21 cellular contexts compared by ENCODE assay signal in the genomic region with DNA sequence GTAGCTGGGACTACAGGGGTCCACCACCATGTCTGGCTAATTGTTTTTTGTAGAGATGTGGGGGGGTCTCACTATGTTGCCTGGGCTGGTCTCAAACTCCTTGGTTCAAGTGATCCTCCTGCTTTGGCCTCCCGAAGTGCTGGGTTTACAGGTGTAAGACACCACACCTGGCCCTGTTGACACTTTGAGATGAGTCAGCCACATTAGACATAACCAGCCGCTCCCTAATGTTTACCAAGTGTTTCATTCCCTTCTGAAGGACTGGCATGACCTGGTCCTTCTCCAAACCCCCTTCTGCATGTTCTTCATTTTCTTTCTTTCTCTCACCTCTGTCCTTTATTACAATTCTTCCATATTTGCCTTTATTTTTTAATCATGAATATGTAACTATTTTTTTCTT.
"Had no signal": no experiment of that assay in that cellular context is flagged by ENCODE, and none has a peak within 500 bp of the region (broad histone marks: within the 10 kb centered on the region; RNA-seq: fewer than 3 reads in every experiment).

No MANE protein-coding gene starts in this region.

- H3K4me3 Mint-ChIP-seq: activated naive CD8-positive, alpha-beta T cell treated with anti-CD3 and anti-CD28 coated beads, Interleukin-2, amount 10 ng/mL, durations not matched to agents 7 days and 5 days; activated T-cell treated with anti-CD3 and anti-CD28 coated beads, Interleukin-2, amount 50 U/mL, for 4 hours; dendritic cell treated with granulocyte-macrophage colony-stimulating factor and Interleukin-4, amounts not matched to agents 40 ng/mL and 50 ng/mL, for 4 days; memory B cell; nephron; WTC11 had no signal

- H3K9me3 ChIP-seq: neutrophil, ovary, prostate gland, upper lobe of right lung had no signal

- H3K4me3 ChIP-seq: hepatocyte, ovary, prostate gland, upper lobe of right lung had no signal

- H3K4me1 ChIP-seq: prostate gland, upper lobe of right lung had no signal

- H3K27ac ChIP-seq: hepatocyte, neutrophil, ovary, prostate gland, upper lobe of right lung had no signal

- H3K36me3 Mint-ChIP-seq: activated naive CD8-positive, alpha-beta T cell treated with anti-CD3 and anti-CD28 coated beads, Interleukin-2, amount 10 ng/mL, durations not matched to agents 7 days and 5 days; WTC11 had no signal

- H3K27ac Mint-ChIP-seq: activated naive CD8-positive, alpha-beta T cell treated with anti-CD3 and anti-CD28 coated beads, Interleukin-2, amount 10 ng/mL, durations not matched to agents 7 days and 5 days; activated T-helper 2 cell treated with anti-CD3 and anti-CD28 coated beads, Interferon-gamma antibody, Interleukin-2, Interleukin-4, amounts not matched to agents 10 μg/mL and 5 μg/mL and 100 μg/mL, durations not matched to agents 14 hours and 24 hours and 36 hours; dendritic cell treated with granulocyte-macrophage colony-stimulating factor and Interleukin-4, amounts not matched to agents 40 ng/mL and 50 ng/mL, for 4 days; memory B cell; nephron; WTC11 had no signal

- DNase-seq: activated CD8-positive, alpha-beta memory T cell treated with anti-CD3 and anti-CD28 coated beads, Interleukin-2, amount 50 U/mL, for 48 hours; activated naive CD4-positive, alpha-beta T cell; activated naive CD8-positive, alpha-beta T cell treated with anti-CD3 and anti-CD28 coated beads, Interleukin-2, amount 10 ng/mL, durations not matched to agents 7 days and 5 days; activated T-cell treated with anti-CD3 and anti-CD28 coated beads, Interleukin-2, amount 50 U/mL, for 4 hours; amniotic stem cell; effector CD4-positive, alpha-beta T cell; glutamatergic neuron; ovary; stimulated activated CD4-positive, alpha-beta T cell treated with anti-CD3 and anti-CD28 coated beads, Interleukin-4, amount 100 ng/mL, for 4 hours; stimulated activated naive CD8-positive, alpha-beta T cell treated with anti-CD3 and anti-CD28 coated beads, Interleukin-15, Interleukin-2, amounts not matched to agents 100 U/mL and 50 U/mL, for 24 hours; T-helper 1 cell; T1000; upper lobe of right lung had no signal

- H3K36me3 ChIP-seq: neutrophil, ovary, prostate gland, upper lobe of right lung had no signal

- H3K27me3 Mint-ChIP-seq: activated naive CD8-positive, alpha-beta T cell treated with anti-CD3 and anti-CD28 coated beads, Interleukin-2, amount 10 ng/mL, durations not matched to agents 7 days and 5 days; dendritic cell treated with granulocyte-macrophage colony-stimulating factor and Interleukin-4, amounts not matched to agents 40 ng/mL and 50 ng/mL, for 4 days; memory B cell had no signal

- H3K9me3 Mint-ChIP-seq: activated naive CD8-positive, alpha-beta T cell treated with anti-CD3 and anti-CD28 coated beads, Interleukin-2, amount 10 ng/mL, durations not matched to agents 7 days and 5 days; activated T-cell treated with anti-CD3 and anti-CD28 coated beads, Interleukin-2, amount 50 U/mL, for 4 hours; activated T-helper 2 cell treated with anti-CD3 and anti-CD28 coated beads, Interferon-gamma antibody, Interleukin-2, Interleukin-4, amounts not matched to agents 10 μg/mL and 5 μg/mL and 100 μg/mL, durations not matched to agents 14 hours and 24 hours and 36 hours; dendritic cell treated with granulocyte-macrophage colony-stimulating factor and Interleukin-4, amounts not matched to agents 40 ng/mL and 50 ng/mL, for 4 days; memory B cell; nephron; WTC11 had no signal

- ATAC-seq: activated T-cell treated with anti-CD3 and anti-CD28 coated beads, Interleukin-2, amount 50 U/mL, for 4 hours; stimulated activated naive CD8-positive, alpha-beta T cell treated with anti-CD3 and anti-CD28 coated beads, Interleukin-15, Interleukin-2, amounts not matched to agents 100 U/mL and 50 U/mL, for 24 hours; upper lobe of right lung; WTC11 had no signal

- H3K27me3 ChIP-seq: hepatocyte, neutrophil, ovary, upper lobe of right lung had no signal
